In genomic region chr17:37659887-37660286, GRCh38 we compare ENCODE assay signal across 18 cellular contexts. TPM values are rescaled to one million over a fixed set of nuclear protein-coding genes. Genes with fewer than 3 reads are reported as not detected.
DNase-seq lines count a peak whose midpoint lies in the region; ATAC-seq and TF ChIP-seq lines count a peak whose summit lies in the region.
"Had no signal": no experiment of that assay in that cellular context is flagged by ENCODE, and none has a peak within 500 bp of the region (broad histone marks: within the 10 kb centered on the region; RNA-seq: fewer than 3 reads in every experiment).

No MANE protein-coding gene starts in this region.

- ATAC-seq in WTC11: peak; percentile 26
- ATAC-seq in HG03354 (IDR thresholded peaks at IDR 0.05; ENCODE audit: poor library complexity, severe bottlenecking, unreplicated experiment): no peak
- ATAC-seq: GM12878 had no signal

- H3K36me3 Mint-ChIP-seq in WTC11 (no peaks in the 10 kb centered on the region), nephron progenitor cell (ENCODE audit: low read depth) (no peaks in the 10 kb centered on the region)
- H3K36me3 Mint-ChIP-seq: CD14-positive monocyte; CD4-positive, alpha-beta memory T cell had no signal

- DNase-seq in BE2C (no peak), WTC11 (ENCODE audit: low spot score) (no peak), esophagus muscularis mucosa (ENCODE audit: extremely low spot score) (peak; percentile 53), nephron progenitor cell (no peak), putamen (ENCODE audit: low spot score) (no peak), SKM-1 (lab: John Stamatoyannopoulos, UW; ENCODE audit: unreplicated experiment) (no peak)
- DNase-seq in activated CD4-positive, alpha-beta T cell treated with anti-CD3 and anti-CD28 coated beads for 48 hours: no peak
- DNase-seq: AML-193; CD4-positive, alpha-beta memory T cell; DMS153; DMS79 treated with DMSO at 0.1 percent for 48 hours; GM23248 had no signal

- intact Hi-C loops in esophagus muscularis mucosa (cut with DNase I): no loop called here

- TF ChIP-seq EP300 in esophagus muscularis mucosa (IDR thresholded peaks at IDR 0.05): no peak

- WGBS in esophagus muscularis mucosa: 47% methylated on average over 5 of the region's 5 CpGs

- H3K4me3 ChIP-seq in BE2C (ENCODE audit: low read depth, low read length) (no peak overlapping the region), esophagus muscularis mucosa (no peak overlapping the region)
- H3K4me3 ChIP-seq: A549, BLaER1, GM12878, GM23248 had no signal

- H3K27me3 Mint-ChIP-seq in WTC11 (ENCODE audit: low read depth) (peaks cover 16% of the 10 kb centered on the region; the same call in 1 of the 2 replicates), nephron progenitor cell (ENCODE audit: low read depth, poor library complexity) (peaks cover 11% of the 10 kb centered on the region)

- POLR2A ChIA-PET in WTC11 (lab: Charles Lee): no interaction called here

- H3K9me3 ChIP-seq in BE2C (no peaks in the 10 kb centered on the region), esophagus muscularis mucosa (no peaks in the 10 kb centered on the region)
- H3K9me3 ChIP-seq: A549, BLaER1 had no signal

- H3K4me3 Mint-ChIP-seq in WTC11 (no peak overlapping the region), nephron progenitor cell (no peak overlapping the region)
- H3K4me3 Mint-ChIP-seq: CD14-positive monocyte; CD4-positive, alpha-beta memory T cell had no signal

- no peak overlapping the region for H3K27ac Mint-ChIP-seq in WTC11
- H3K27ac Mint-ChIP-seq in nephron progenitor cell: peak overlapping the region; percentile 47
- H3K27ac Mint-ChIP-seq: CD14-positive monocyte; CD4-positive, alpha-beta memory T cell had no signal

- no peak overlapping the region for H3K27ac ChIP-seq in esophagus muscularis mucosa (replicated peaks in 1 of 4)
- H3K27ac ChIP-seq: 22Rv1, A549, BLaER1, GM23248 had no signal

- no peak for TF ChIP-seq POLR2A in esophagus muscularis mucosa (IDR thresholded peaks at IDR 0.05; ENCODE audit: low read depth)

- peak; percentile 8; the same call in 1 of the 2 replicates for TF ChIP-seq CTCF in BE2C (IDR thresholded peaks at IDR 0.05; ENCODE audit: low read depth, low read length)
- TF ChIP-seq CTCF in WTC11 (IDR thresholded peaks at IDR 0.05): no peak
- no peak for TF ChIP-seq CTCF in esophagus muscularis mucosa (IDR thresholded peaks at IDR 0.05)
- TF ChIP-seq CTCF in nephron progenitor cell (IDR thresholded peaks at IDR 0.05): no peak

- CTCF ChIA-PET in WTC11 (lab: Charles Lee): interaction anchor here (0.8 to 2.4 kb wide), 2 partner anchors 111 to 222 kb away, joined by 3 to 8 read pairs; no protein-coding TSS in a partner anchor

- H3K4me1 Mint-ChIP-seq in WTC11 (peaks cover 15% of the 10 kb centered on the region), nephron progenitor cell (peaks cover 30% of the 10 kb centered on the region)
- H3K4me1 Mint-ChIP-seq: CD14-positive monocyte; CD4-positive, alpha-beta memory T cell had no signal

- H3K36me3 ChIP-seq in BE2C: no peaks in the 10 kb centered on the region
- no peaks in the 10 kb centered on the region for H3K36me3 ChIP-seq in esophagus muscularis mucosa
- H3K36me3 ChIP-seq: BLaER1 had no signal

- peaks cover 13% of the 10 kb centered on the region; the same call in 1 of the 2 replicates for H3K27me3 ChIP-seq in BE2C
- peaks cover 0 to 5% (median 0%) of the 10 kb centered on the region in 4 donors for H3K27me3 ChIP-seq in esophagus muscularis mucosa
- H3K27me3 ChIP-seq: BLaER1 had no signal

- H3K4me1 ChIP-seq in BE2C: no peaks in the 10 kb centered on the region
- H3K4me1 ChIP-seq in esophagus muscularis mucosa: no peaks in the 10 kb centered on the region
- H3K4me1 ChIP-seq: A549, BLaER1 had no signal

- H3K9me3 Mint-ChIP-seq in WTC11: no peaks in the 10 kb centered on the region
- H3K9me3 Mint-ChIP-seq in nephron progenitor cell: no peaks in the 10 kb centered on the region
- H3K9me3 Mint-ChIP-seq: CD14-positive monocyte; CD4-positive, alpha-beta memory T cell had no signal

TF ChIP-seq in WTC11, 78 proteins besides CTCF, POLR2A, EP300 and RAD21:
- TF ChIP-seq ZNF263 (CRISPR knock-in tag; IDR thresholded peaks at IDR 0.05; ENCODE audit: low read depth) (no peak), NFYB (CRISPR knock-in tag; conservative IDR thresholded peaks at IDR 0.05; ENCODE audit: low read depth) (no peak), EMX1 (CRISPR knock-in tag; IDR thresholded peaks at IDR 0.05) (no peak), HMGXB4 (CRISPR knock-in tag; IDR thresholded peaks at IDR 0.05) (no peak), PRRX2 (CRISPR knock-in tag; IDR thresholded peaks at IDR 0.05) (no peak), JAZF1 (CRISPR knock-in tag; IDR thresholded peaks at IDR 0.05) (no peak), JUN (CRISPR knock-in tag; IDR thresholded peaks at IDR 0.05) (no peak), ZNF396 (CRISPR knock-in tag; IDR thresholded peaks at IDR 0.05; ENCODE audit: borderline replicate concordance) (no peak), MAX (CRISPR knock-in tag; IDR thresholded peaks at IDR 0.05) (no peak), GRHL2 (CRISPR knock-in tag; IDR thresholded peaks at IDR 0.05; ENCODE audit: insufficient replicate concordance, severe bottlenecking) (no peak), FOXK1 (CRISPR knock-in tag; IDR thresholded peaks at IDR 0.05) (no peak)
- TF ChIP-seq, protein P1, sequence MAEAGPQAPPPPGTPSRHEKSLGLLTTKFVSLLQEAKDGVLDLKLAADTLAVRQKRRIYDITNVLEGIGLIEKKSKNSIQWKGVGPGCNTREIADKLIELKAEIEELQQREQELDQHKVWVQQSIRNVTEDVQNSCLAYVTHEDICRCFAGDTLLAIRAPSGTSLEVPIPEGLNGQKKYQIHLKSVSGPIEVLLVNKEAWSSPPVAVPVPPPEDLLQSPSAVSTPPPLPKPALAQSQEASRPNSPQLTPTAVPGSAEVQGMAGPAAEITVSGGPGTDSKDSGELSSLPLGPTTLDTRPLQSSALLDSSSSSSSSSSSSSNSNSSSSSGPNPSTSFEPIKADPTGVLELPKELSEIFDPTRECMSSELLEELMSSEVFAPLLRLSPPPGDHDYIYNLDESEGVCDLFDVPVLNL (CRISPR knock-in tag; IDR thresholded peaks at IDR 0.05; ENCODE audit: borderline replicate concordance, low read depth): no peak
- TF ChIP-seq, protein P2, sequence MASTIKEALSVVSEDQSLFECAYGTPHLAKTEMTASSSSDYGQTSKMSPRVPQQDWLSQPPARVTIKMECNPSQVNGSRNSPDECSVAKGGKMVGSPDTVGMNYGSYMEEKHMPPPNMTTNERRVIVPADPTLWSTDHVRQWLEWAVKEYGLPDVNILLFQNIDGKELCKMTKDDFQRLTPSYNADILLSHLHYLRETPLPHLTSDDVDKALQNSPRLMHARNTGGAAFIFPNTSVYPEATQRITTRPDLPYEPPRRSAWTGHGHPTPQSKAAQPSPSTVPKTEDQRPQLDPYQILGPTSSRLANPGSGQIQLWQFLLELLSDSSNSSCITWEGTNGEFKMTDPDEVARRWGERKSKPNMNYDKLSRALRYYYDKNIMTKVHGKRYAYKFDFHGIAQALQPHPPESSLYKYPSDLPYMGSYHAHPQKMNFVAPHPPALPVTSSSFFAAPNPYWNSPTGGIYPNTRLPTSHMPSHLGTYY (CRISPR knock-in tag; IDR thresholded peaks at IDR 0.05): no peak
TF ChIP-seq in WTC11: peak in this region for 0.

RNA-seq across cellular contexts. Expression of gene DDX52, which starts 16.6 kb away (rescaled TPM):
- polyA plus RNA-seq in BE2C (2012; ENCODE audit: insufficient read depth, insufficient read length, low read depth): 10.4 TPM
- total RNA-seq in WTC11 (2021) (29.8 to 31.9 TPM (median 30.6 TPM) in 3 replicates), esophagus muscularis mucosa (10 to 100 TPM; 13.1 to 17.9 (median 14.1) TPM)

RNA-seq across cellular contexts. Expression of gene SYNRG, which starts 50.7 kb away (rescaled TPM):
- 9.4 TPM for polyA plus RNA-seq in BE2C (2012; ENCODE audit: insufficient read depth, insufficient read length, low read depth)
- 28.6 to 31.3 TPM (median 30.0 TPM) in 3 replicates for total RNA-seq in WTC11 (2021)
- 10 to 100 TPM; 11.9 to 19.5 (median 17.0) TPM for total RNA-seq in esophagus muscularis mucosa
